ENCODE assay signal across 15 cellular contexts in genomic region chr11:44708063-44708462, GRCh38.
"Had no signal": no experiment of that assay in that cellular context is flagged by ENCODE, and none has a peak within 500 bp of the region (broad histone marks: within the 10 kb centered on the region; RNA-seq: fewer than 3 reads in every experiment).

No MANE protein-coding gene starts in this region.

- DNase-seq: activated B cell treated with CpG ODN at 0.5 μM for 24 hours; activated CD4-positive, alpha-beta T cell treated with anti-CD3 and anti-CD28 coated beads, Interleukin-2, amount 10 ng/mL, durations not matched to agents 7 days and 5 days; activated CD8-positive, alpha-beta memory T cell treated with anti-CD3 and anti-CD28 coated beads for 24 hours; activated naive CD4-positive, alpha-beta T cell treated with anti-CD3 and anti-CD28 coated beads for 36 hours; foreskin melanocyte; head of caudate nucleus; islet precursor cell; left ventricle myocardium superior; mesenchymal stem cell; retina; T-helper 17 cell had no signal

- H3K4me3 ChIP-seq: smooth muscle cell, tibial nerve had no signal

- H3K27ac Mint-ChIP-seq: activated B cell treated with CpG ODN at 0.5 μM for 24 hours; activated CD4-positive, alpha-beta T cell treated with anti-CD3 and anti-CD28 coated beads, Interleukin-2, amount 10 ng/mL, durations not matched to agents 7 days and 5 days; activated naive CD4-positive, alpha-beta T cell treated with anti-CD3 and anti-CD28 coated beads for 36 hours; dendritic cell treated with granulocyte-macrophage colony-stimulating factor and Interleukin-4, amounts not matched to agents 40 ng/mL and 50 ng/mL, for 4 days; stimulated activated effector memory CD8-positive, alpha-beta T cell treated with anti-CD3 and anti-CD28 coated beads, Interleukin-12 subunit alpha, Interleukin-12 subunit beta, amount 100 ng/mL, for 72 hours; T-helper 17 cell had no signal

- H3K27me3 ChIP-seq: tibial nerve had no signal

- H3K4me2 ChIP-seq: smooth muscle cell had no signal

- H3K36me3 ChIP-seq: tibial nerve had no signal

- H3K27ac ChIP-seq: tibial nerve had no signal

- H3K27me3 Mint-ChIP-seq: T-helper 17 cell had no signal

- H3K36me3 Mint-ChIP-seq: stimulated activated effector memory CD8-positive, alpha-beta T cell treated with anti-CD3 and anti-CD28 coated beads, Interleukin-12 subunit alpha, Interleukin-12 subunit beta, amount 100 ng/mL, for 72 hours had no signal

- H3K4me1 Mint-ChIP-seq: activated B cell treated with CpG ODN at 0.5 μM for 24 hours had no signal

- H3K4me3 Mint-ChIP-seq: activated B cell treated with CpG ODN at 0.5 μM for 24 hours; activated CD4-positive, alpha-beta T cell treated with anti-CD3 and anti-CD28 coated beads, Interleukin-2, amount 10 ng/mL, durations not matched to agents 7 days and 5 days; activated naive CD4-positive, alpha-beta T cell treated with anti-CD3 and anti-CD28 coated beads for 36 hours; dendritic cell treated with granulocyte-macrophage colony-stimulating factor and Interleukin-4, amounts not matched to agents 40 ng/mL and 50 ng/mL, for 4 days; stimulated activated effector memory CD8-positive, alpha-beta T cell treated with anti-CD3 and anti-CD28 coated beads, Interleukin-12 subunit alpha, Interleukin-12 subunit beta, amount 100 ng/mL, for 72 hours; T-helper 17 cell had no signal

- ATAC-seq: left ventricle myocardium superior; stimulated activated effector memory CD8-positive, alpha-beta T cell treated with anti-CD3 and anti-CD28 coated beads, Interleukin-12 subunit alpha, Interleukin-12 subunit beta, amount 100 ng/mL, for 72 hours; T-helper 17 cell had no signal
